ENCODE assay signal across 11 cellular contexts in genomic region chr6:100617633-100618348, GRCh38.
DNase-seq lines count a peak whose midpoint lies in the region; ATAC-seq, FAIRE-seq and TF ChIP-seq lines count a peak whose summit lies in the region.
"Had no signal": no experiment of that assay in that cellular context is flagged by ENCODE, and none has a peak within 500 bp of the region (broad histone marks: within the 10 kb centered on the region; RNA-seq: fewer than 3 reads in every experiment).

No MANE protein-coding gene starts in this region.

- no peak for FAIRE-seq in kidney (lab: Jason Lieb, UNC)

- H3K36me3 ChIP-seq in kidney (ENCODE audit: control insufficient read depth in 1 of 2, insufficient read depth in 2 of 2, low read length in 2 of 2) = no peaks in the 10 kb centered on the region
- no peaks in the 10 kb centered on the region for H3K36me3 ChIP-seq in body of pancreas (replicated peaks in 1 of 2; ENCODE audit: insufficient read depth in 1 of 2, low read depth in 2 of 2)
- H3K36me3 ChIP-seq: neutrophil, SJCRH30 had no signal

- no peaks in the 10 kb centered on the region for H3K4me1 ChIP-seq in kidney (ENCODE audit: control insufficient read depth in 1 of 2, insufficient read depth in 1 of 2, low read depth in 1 of 2, low read length in 2 of 2)
- H3K4me1 ChIP-seq in body of pancreas = no peaks in the 10 kb centered on the region

- no peak overlapping the region for H3K4me3 Mint-ChIP-seq in activated naive CD8-positive, alpha-beta T cell treated with anti-CD3 and anti-CD28 coated beads, Interleukin-2, amount 50 U/mL, for 24 hours

- H3K36me3 Mint-ChIP-seq in activated naive CD8-positive, alpha-beta T cell treated with anti-CD3 and anti-CD28 coated beads, Interleukin-2, amount 50 U/mL, for 24 hours (ENCODE audit: low read depth) = peaks cover 44% of the 10 kb centered on the region

- TF ChIP-seq CTCF in fibroblast of mammary gland (conservative IDR thresholded peaks at IDR 0.05; ENCODE audit: control insufficient read depth, insufficient read depth, low read depth, low read length) (no peak), kidney (IDR thresholded peaks at IDR 0.05; ENCODE audit: borderline replicate concordance, extremely low read depth, insufficient read depth) (no peak), body of pancreas (IDR thresholded peaks at IDR 0.05) (no peak)

- no peak overlapping the region for H3K9ac ChIP-seq in kidney (ENCODE audit: low read length in 2 of 2)

- H3K27me3 ChIP-seq in body of pancreas = no peaks in the 10 kb centered on the region
- H3K27me3 ChIP-seq: neutrophil, SJCRH30 had no signal

- intact Hi-C loops in kidney (cut with DNase I) = no loop called here
- intact Hi-C loops in body of pancreas (cut with DNase I) = no loop called here

- no peaks in the 10 kb centered on the region for H3K4me1 Mint-ChIP-seq in activated naive CD8-positive, alpha-beta T cell treated with anti-CD3 and anti-CD28 coated beads, Interleukin-2, amount 50 U/mL, for 24 hours

- no peak overlapping the region for H3K27ac Mint-ChIP-seq in activated naive CD8-positive, alpha-beta T cell treated with anti-CD3 and anti-CD28 coated beads, Interleukin-2, amount 50 U/mL, for 24 hours

- no peak overlapping the region for H3K4me3 ChIP-seq in fibroblast of mammary gland (ENCODE audit: control insufficient read depth, low read depth, low read length)
- H3K4me3 ChIP-seq in kidney (ENCODE audit: low read length in 2 of 2) = no peak overlapping the region
- H3K4me3 ChIP-seq in body of pancreas = no peak overlapping the region
- H3K4me3 ChIP-seq: SJCRH30 had no signal

- peak; percentile 89 for ATAC-seq in GM18867 (IDR thresholded peaks at IDR 0.05; ENCODE audit: unreplicated experiment)
- ATAC-seq in HG02588 (IDR thresholded peaks at IDR 0.05; ENCODE audit: unreplicated experiment) = peak; percentile 88
- ATAC-seq in activated naive CD8-positive, alpha-beta T cell treated with anti-CD3 and anti-CD28 coated beads, Interleukin-2, amount 50 U/mL, for 24 hours = no peak
- ATAC-seq in body of pancreas = no peak

- TF ChIP-seq POLR2A in body of pancreas (IDR thresholded peaks at IDR 0.05) = no peak

- WGBS in body of pancreas, 2 donors = 63 to 95% methylated on average over 4 of the region's 4 CpGs

- H3K27ac ChIP-seq in kidney (ENCODE audit: low read depth in 2 of 2, low read length in 2 of 2) = no peak overlapping the region
- H3K27ac ChIP-seq in body of pancreas = no peak overlapping the region
- H3K27ac ChIP-seq: neutrophil, SJCRH30 had no signal

- peaks cover 12% of the 10 kb centered on the region for H3K9me3 Mint-ChIP-seq in activated naive CD8-positive, alpha-beta T cell treated with anti-CD3 and anti-CD28 coated beads, Interleukin-2, amount 50 U/mL, for 24 hours

- no peaks in the 10 kb centered on the region for H3K27me3 Mint-ChIP-seq in activated naive CD8-positive, alpha-beta T cell treated with anti-CD3 and anti-CD28 coated beads, Interleukin-2, amount 50 U/mL, for 24 hours

- DNase-seq in NCI-H82 (lab: John Stamatoyannopoulos, UW) = peak; percentile 87
- peak; percentile 37 for DNase-seq in fibroblast of mammary gland (ENCODE audit: low read depth)
- no peak for DNase-seq in activated naive CD8-positive, alpha-beta T cell treated with anti-CD3 and anti-CD28 coated beads, Interleukin-2, amount 50 U/mL, for 24 hours
- DNase-seq in kidney = no peak
- DNase-seq in body of pancreas = no peak
- no peak for DNase-seq in T1000 (lab: John Stamatoyannopoulos, UW)
- DNase-seq: DMS153, SJCRH30 had no signal

- H3K9me3 ChIP-seq in kidney (ENCODE audit: control insufficient read depth in 1 of 2, low read length in 2 of 2) (no peaks in the 10 kb centered on the region), body of pancreas (no peaks in the 10 kb centered on the region)
- H3K9me3 ChIP-seq: neutrophil, SJCRH30 had no signal

Comparison
In these comparisons a context has a peak if more than half of its experiments do, and no peak if none do; other contexts are left out.
1. ATAC-seq: peak in GM18867 (single experiment) and HG02588 (single experiment); none in activated naive CD8-positive, alpha-beta T cell treated with anti-CD3 and anti-CD28 coated beads, Interleukin-2, amount 50 U/mL, for 24 hours (single experiment) and body of pancreas (single experiment).
2. DNase-seq: peak in NCI-H82 (single experiment) and fibroblast of mammary gland (single experiment); none in activated naive CD8-positive, alpha-beta T cell treated with anti-CD3 and anti-CD28 coated beads, Interleukin-2, amount 50 U/mL, for 24 hours (single experiment), kidney (single experiment), body of pancreas (0 of 4) and T1000 (single experiment).